In the genomic region with DNA sequence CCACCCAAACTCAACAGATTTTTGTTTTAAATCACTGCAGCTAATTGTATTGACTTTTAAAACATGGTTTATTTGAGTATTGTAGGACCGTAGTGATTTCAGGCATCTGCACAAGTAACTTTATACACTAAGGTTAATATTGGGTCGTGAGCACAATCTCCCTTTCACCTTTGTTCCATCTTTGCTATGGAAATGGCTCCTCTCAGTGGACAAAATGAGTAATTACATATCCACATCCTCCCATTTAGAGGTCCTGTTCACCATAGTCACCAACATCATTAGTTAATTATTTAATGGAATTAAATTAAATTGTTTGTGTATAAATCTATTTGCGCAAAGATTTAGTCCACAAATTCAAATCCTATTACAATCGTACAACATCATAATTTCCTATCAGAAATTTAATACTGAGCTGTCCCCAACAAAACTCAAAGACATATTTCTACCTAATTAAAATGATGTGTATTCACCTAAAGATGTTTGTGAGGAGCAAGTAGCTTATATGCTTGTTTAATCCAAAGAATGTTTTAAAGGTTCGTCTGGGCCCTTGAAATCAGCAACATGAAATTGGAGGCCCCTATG, we compare ENCODE assay signal across 9 cellular contexts.
DNase-seq lines count a peak whose midpoint lies in the region; ATAC-seq and TF ChIP-seq lines count a peak whose summit lies in the region.
"Had no signal": no experiment of that assay in that cellular context is flagged by ENCODE, and none has a peak within 500 bp of the region (broad histone marks: within the 10 kb centered on the region; RNA-seq: fewer than 3 reads in every experiment).

No MANE protein-coding gene starts in this region.

- H3K9ac ChIP-seq in PC-3 (ENCODE audit: low read length) (no peak overlapping the region), mesenchymal stem cell (ENCODE audit: low read length) (no peak overlapping the region)
- H3K9ac ChIP-seq: BLaER1 treated with 17β-estradiol and CSF1 and Interleukin-3, amounts not matched to agents 10 nM and 100 nM had no signal

- H3K27me3 ChIP-seq in PC-3 (ENCODE audit: low read length) (no peaks in the 10 kb centered on the region), mesenchymal stem cell (ENCODE audit: control insufficient read depth in 1 of 2, insufficient read depth in 1 of 2, low read length in 2 of 2) (no peaks in the 10 kb centered on the region)
- H3K27me3 ChIP-seq: BLaER1 treated with 17β-estradiol and CSF1 and Interleukin-3, amounts not matched to agents 10 nM and 100 nM had no signal

- no peak overlapping the region for H3K27ac Mint-ChIP-seq in effector memory CD8-positive, alpha-beta T cell

- POLR2A ChIA-PET in PC-3 (lab: Charles Lee; ENCODE audit: unreplicated experiment): no interaction called here

- H3K18ac ChIP-seq in mesenchymal stem cell (ENCODE audit: low read depth in 1 of 2, low read length in 2 of 2): no peak overlapping the region

- no peak overlapping the region for H2BK5ac ChIP-seq in mesenchymal stem cell (ENCODE audit: low read depth, low read length, poor library complexity, severe bottlenecking)

- CTCF ChIA-PET in PC-3 (lab: Charles Lee): no interaction called here

- H3K4ac ChIP-seq in mesenchymal stem cell (ENCODE audit: low read depth in 1 of 2, low read length in 2 of 2): no peak overlapping the region

- H3K9me3 Mint-ChIP-seq in effector memory CD8-positive, alpha-beta T cell: no peaks in the 10 kb centered on the region

- H2BK15ac ChIP-seq in mesenchymal stem cell (ENCODE audit: low read depth, poor library complexity, severe bottlenecking): no peak overlapping the region

- no peak overlapping the region for H3K23ac ChIP-seq in mesenchymal stem cell (ENCODE audit: low read length in 2 of 2)

- H3K4me2 ChIP-seq in PC-3 (ENCODE audit: low read length) (no peak overlapping the region), mesenchymal stem cell (ENCODE audit: low read length, poor library complexity, severe bottlenecking) (no peak overlapping the region)

- intact Hi-C loops in PC-3 (cut with micrococcal nuclease): loop anchor here (1.0 to 5.0 kb wide), 4 partner anchors 377 to 910 kb away; a partner anchor contains a TSS

- no peak overlapping the region for H4K8ac ChIP-seq in mesenchymal stem cell (ENCODE audit: low read length)

- H3K4me3 ChIP-seq in PC-3 (ENCODE audit: low read length) (no peak overlapping the region), mesenchymal stem cell (ENCODE audit: insufficient read depth in 1 of 2, low read depth in 1 of 2, low read length in 2 of 2) (no peak overlapping the region)
- H3K4me3 ChIP-seq: BLaER1 treated with 17β-estradiol and CSF1 and Interleukin-3, amounts not matched to agents 10 nM and 100 nM had no signal

- H2BK12ac ChIP-seq in mesenchymal stem cell (ENCODE audit: low read length in 2 of 2): no peak overlapping the region

- no peak overlapping the region for H4K91ac ChIP-seq in mesenchymal stem cell (ENCODE audit: low read length)

- H4K20me1 ChIP-seq in PC-3 (ENCODE audit: low read length): no peaks in the 10 kb centered on the region
- H4K20me1 ChIP-seq: BLaER1 treated with 17β-estradiol and CSF1 and Interleukin-3, amounts not matched to agents 10 nM and 100 nM had no signal

- H3K27me3 Mint-ChIP-seq in effector memory CD8-positive, alpha-beta T cell: peaks cover 15 to 21% of the 10 kb centered on the region in 2 donors

- peak; percentile 66 for TF ChIP-seq CTCF in PC-3 (conservative IDR thresholded peaks at IDR 0.05; ENCODE audit: low read depth, low read length)

- peak; percentile 66 for ATAC-seq in HG03342 (IDR thresholded peaks at IDR 0.05; ENCODE audit: unreplicated experiment)
- no peak for ATAC-seq in PC-3
- ATAC-seq in effector memory CD8-positive, alpha-beta T cell (replicated peaks): no peak
- no peak for ATAC-seq in GM21360 (IDR thresholded peaks at IDR 0.05; ENCODE audit: unreplicated experiment)
- no peak for ATAC-seq in HG03196 (IDR thresholded peaks at IDR 0.05; ENCODE audit: unreplicated experiment)

- no peaks in the 10 kb centered on the region for H3F3A ChIP-seq in PC-3 (ENCODE audit: low read length, unreplicated experiment)

- no peak overlapping the region for H3K4me3 Mint-ChIP-seq in effector memory CD8-positive, alpha-beta T cell

- no peaks in the 10 kb centered on the region for H3K9me2 ChIP-seq in PC-3 (replicated peaks; ENCODE audit: low read length)

- H3K36me3 Mint-ChIP-seq in effector memory CD8-positive, alpha-beta T cell (ENCODE audit: insufficient read depth): peaks cover 3% of the 10 kb centered on the region

- no peaks in the 10 kb centered on the region for H3K4me1 Mint-ChIP-seq in effector memory CD8-positive, alpha-beta T cell (ENCODE audit: low read depth in 2 of 2)

- no peak overlapping the region for H3K27ac ChIP-seq in PC-3 (ENCODE audit: low read length)
- H3K27ac ChIP-seq in mesenchymal stem cell (ENCODE audit: low read length, poor library complexity, severe bottlenecking): no peak overlapping the region
- H3K27ac ChIP-seq: BLaER1 treated with 17β-estradiol and CSF1 and Interleukin-3, amounts not matched to agents 10 nM and 100 nM had no signal

- no peak overlapping the region for H3K14ac ChIP-seq in mesenchymal stem cell (ENCODE audit: low read length in 2 of 2)

- BruUV-seq in PC-3 (replicated peaks; lab: Mats Ljungman, UMichigan): no TSS peak

- 0% methylated on average over 2 of the region's 5 CpGs for WGBS in mesenchymal stem cell

- H3K4me1 ChIP-seq in PC-3 (ENCODE audit: insufficient read depth, low read length) (no peaks in the 10 kb centered on the region), mesenchymal stem cell (ENCODE audit: control insufficient read depth, insufficient read depth, low read depth, low read length) (peaks cover 1% of the 10 kb centered on the region)

- H3K79me1 ChIP-seq in mesenchymal stem cell (replicated peaks; ENCODE audit: low read length, poor library complexity, severe bottlenecking): no peaks in the 10 kb centered on the region

- H2AK5ac ChIP-seq in mesenchymal stem cell (ENCODE audit: low read length, severe bottlenecking): no peak overlapping the region

- H2BK120ac ChIP-seq in mesenchymal stem cell (ENCODE audit: low read depth, low read length): no peak overlapping the region

- no peaks in the 10 kb centered on the region for H3K36me3 ChIP-seq in PC-3 (ENCODE audit: low read depth, low read length)
- no peaks in the 10 kb centered on the region for H3K36me3 ChIP-seq in mesenchymal stem cell (ENCODE audit: control insufficient read depth in 1 of 2, insufficient read depth in 2 of 2, low read depth in 1 of 2, low read length in 2 of 2)
- H3K36me3 ChIP-seq: BLaER1 treated with 17β-estradiol and CSF1 and Interleukin-3, amounts not matched to agents 10 nM and 100 nM had no signal

- peak; percentile 33 for DNase-seq in NCI-H1436 (lab: John Stamatoyannopoulos, UW)
- DNase-seq in NCI-H1436 treated with DMSO at 0.1 percent for 48 hours (lab: John Stamatoyannopoulos, UW): no peak
- DNase-seq in PC-3: peak; percentile 58
- DNase-seq in effector memory CD8-positive, alpha-beta T cell: peak; percentile 3 to 18 (median 7)
- peak; percentile 68 for DNase-seq in mesenchymal stem cell

- H3K9me3 ChIP-seq in PC-3 (ENCODE audit: low read length) (no peaks in the 10 kb centered on the region), mesenchymal stem cell (ENCODE audit: control insufficient read depth, low read length) (no peaks in the 10 kb centered on the region)

- H3K79me2 ChIP-seq in PC-3 (ENCODE audit: low read length): no peaks in the 10 kb centered on the region

- H2AFZ ChIP-seq in PC-3 (ENCODE audit: low read length): no peak overlapping the region
- H2AFZ ChIP-seq in mesenchymal stem cell (ENCODE audit: low read depth, low read length): no peak overlapping the region
